Comparison of ENCODE assay signal across 8 cellular contexts in genomic region chrX:110318664-110318968, GRCh38. TPM values are rescaled to one million over a fixed set of nuclear protein-coding genes. Genes with fewer than 3 reads are reported as not detected.
DNase-seq lines count a peak whose midpoint lies in the region; ATAC-seq and TF ChIP-seq lines count a peak whose summit lies in the region.

No MANE protein-coding gene starts in this region.

- H3K27me3 Mint-ChIP-seq in chondrocyte (ENCODE audit: low read depth): peaks cover 3% of the 10 kb centered on the region
- H3K27me3 Mint-ChIP-seq in naive thymus-derived CD8-positive, alpha-beta T cell: no peaks in the 10 kb centered on the region

- H4K20me1 ChIP-seq in MM.1S (ENCODE audit: insufficient read depth, low read length): no peaks in the 10 kb centered on the region

- ATAC-seq in GM18909 (IDR thresholded peaks at IDR 0.05; ENCODE audit: poor library complexity, unreplicated experiment): peak; percentile 22
- peak in 1 of 2 donors; percentile 42 for ATAC-seq in naive thymus-derived CD8-positive, alpha-beta T cell

- H3K9me3 ChIP-seq in MM.1S (replicated peaks; ENCODE audit: insufficient read depth, low read length): no peaks in the 10 kb centered on the region

- peak overlapping the region; percentile 95 for H3K4me3 ChIP-seq in ACC112 (ENCODE audit: low read depth, low read length)
- H3K4me3 ChIP-seq in MM.1S (ENCODE audit: low read length): peak overlapping the region; percentile 64

- POLR2A ChIA-PET in naive thymus-derived CD8-positive, alpha-beta T cell (lab: Charles Lee): interaction anchor here (2.8 kb wide), 1 partner anchor 585 kb away, joined by 8 read pairs; the partner anchor contains the start of gene ACSL4

- peak overlapping the region; percentile 95 for H3K27ac Mint-ChIP-seq in chondrocyte (ENCODE audit: unreplicated experiment)
- peak overlapping the region; percentile 64 to 98 (median 95) for H3K27ac Mint-ChIP-seq in naive thymus-derived CD8-positive, alpha-beta T cell

- H3K36me3 ChIP-seq in ACC112 (ENCODE audit: insufficient read depth, low read length): no peaks in the 10 kb centered on the region
- H3K36me3 ChIP-seq in MM.1S (replicated peaks; ENCODE audit: insufficient read depth, low read length): no peaks in the 10 kb centered on the region

- H3K36me3 Mint-ChIP-seq in chondrocyte (ENCODE audit: low read depth): no peaks in the 10 kb centered on the region
- no peaks in the 10 kb centered on the region for H3K36me3 Mint-ChIP-seq in naive thymus-derived CD8-positive, alpha-beta T cell

- H3K27me3 ChIP-seq in ACC112 (ENCODE audit: insufficient read depth, low read length) (no peaks in the 10 kb centered on the region), MM.1S (replicated peaks; ENCODE audit: insufficient read depth, low read length) (no peaks in the 10 kb centered on the region)

- no peaks in the 10 kb centered on the region for H3K9me3 Mint-ChIP-seq in chondrocyte (ENCODE audit: low read depth)
- no peaks in the 10 kb centered on the region for H3K9me3 Mint-ChIP-seq in naive thymus-derived CD8-positive, alpha-beta T cell

- no peaks in the 10 kb centered on the region for H3F3A ChIP-seq in MM.1S (ENCODE audit: insufficient read depth, low read length)

- TF ChIP-seq CTCF in MM.1S (IDR thresholded peaks at IDR 0.05; ENCODE audit: low read length): no peak
- TF ChIP-seq CTCF in chondrocyte (IDR thresholded peaks at IDR 0.05): no peak

- H3K4me3 Mint-ChIP-seq in chondrocyte (ENCODE audit: unreplicated experiment): peak overlapping the region; percentile 87
- peak overlapping the region; percentile 89 to 97 (median 91) for H3K4me3 Mint-ChIP-seq in naive thymus-derived CD8-positive, alpha-beta T cell

- H2AFZ ChIP-seq in ACC112 (ENCODE audit: low read length, unreplicated experiment) (peak overlapping the region; percentile 60), MM.1S (ENCODE audit: low read length) (peak overlapping the region; percentile 74)

- peak overlapping the region; percentile 81 for H3K27ac ChIP-seq in ACC112 (ENCODE audit: low read depth, low read length)
- H3K27ac ChIP-seq in MM.1S (ENCODE audit: low read length): peak overlapping the region; percentile 82; the same call in 1 of the 2 replicates

- peaks cover 28% of the 10 kb centered on the region for H3K4me1 Mint-ChIP-seq in chondrocyte (ENCODE audit: low read depth)
- H3K4me1 Mint-ChIP-seq in naive thymus-derived CD8-positive, alpha-beta T cell: peaks cover 5 to 39% (median 15%) of the 10 kb centered on the region in 4 donors

- H3K79me2 ChIP-seq in ACC112 (ENCODE audit: control insufficient read depth, insufficient read depth, low read length, unreplicated experiment) (peaks cover 42% of the 10 kb centered on the region), MM.1S (ENCODE audit: low read length) (peaks cover 42% of the 10 kb centered on the region)

- DNase-seq in MM.1S: no peak
- DNase-seq in chondrocyte (ENCODE audit: low spot score): no peak
- no peak for DNase-seq in naive thymus-derived CD8-positive, alpha-beta T cell
- DNase-seq in OCI-M2 (lab: John Stamatoyannopoulos, UW; ENCODE audit: unreplicated experiment): no peak
- no peak for DNase-seq in stimulated activated CD4-positive, alpha-beta T cell treated with anti-CD3 and anti-CD28 coated beads, Interleukin-2, amount 100 ng/mL, for 48 hours
- DNase-seq in mesenteric fat pad (ENCODE audit: low spot score): no peak

- H3K4me1 ChIP-seq in ACC112 (ENCODE audit: control insufficient read depth, insufficient read depth, low read length, unreplicated experiment): peaks cover 16% of the 10 kb centered on the region
- peaks cover 4% of the 10 kb centered on the region; the same call in 1 of the 2 replicates for H3K4me1 ChIP-seq in MM.1S (ENCODE audit: low read length)

- peak overlapping the region; percentile 40 for H3K4me2 ChIP-seq in MM.1S (ENCODE audit: low read depth, low read length)

- peak overlapping the region; percentile 79 for H3K9ac ChIP-seq in MM.1S (ENCODE audit: low read length)

- H3K9me2 ChIP-seq in MM.1S (replicated peaks; ENCODE audit: insufficient read depth, low read length): no peaks in the 10 kb centered on the region

RNA-seq across cellular contexts. Expression of gene AMMECR1, which starts 0.7 kb away (rescaled TPM):
- total RNA-seq in chondrocyte (16.5 to 17.9 TPM (median 17.8 TPM) in 3 replicates), mesenteric fat pad (4.5 TPM)
- total RNA-seq in naive thymus-derived CD8-positive, alpha-beta T cell: 10 to 100 TPM in 1 of 2 experiments, 1 to 10 TPM in 1; 9.3 to 12.1 TPM
- polyA plus RNA-seq in naive thymus-derived CD8-positive, alpha-beta T cell: 1 to 10 TPM; 4.7 to 6.6 (median 6.1) TPM

RNA-seq across cellular contexts. Expression of gene RTL9, which starts 40.0 kb away (rescaled TPM):
- total RNA-seq in chondrocyte (0.20 to 0.33 TPM in 2 of 3 replicates, not detected in the other), mesenteric fat pad (0.22 TPM)
- total RNA-seq in naive thymus-derived CD8-positive, alpha-beta T cell: not detected
- not detected for polyA plus RNA-seq in naive thymus-derived CD8-positive, alpha-beta T cell
